In genomic region chr14:85252011-85252410, GRCh38 we compare ENCODE assay signal across 18 cellular contexts.
DNase-seq lines count a peak whose midpoint lies in the region; ATAC-seq and TF ChIP-seq lines count a peak whose summit lies in the region.
"Had no signal": no experiment of that assay in that cellular context is flagged by ENCODE, and none has a peak within 500 bp of the region (broad histone marks: within the 10 kb centered on the region; RNA-seq: fewer than 3 reads in every experiment).

No MANE protein-coding gene starts in this region.

- no peak overlapping the region for H2BK12ac ChIP-seq in H9 (ENCODE audit: insufficient read length, low read depth, low read length)

- H3K27ac Mint-ChIP-seq in H9 = no peak overlapping the region
- H3K27ac Mint-ChIP-seq in activated CD4-positive, alpha-beta memory T cell treated with anti-CD3 and anti-CD28 coated beads, Interleukin-2, amount 10 ng/mL, durations not matched to agents 7 days and 5 days = no peak overlapping the region
- H3K27ac Mint-ChIP-seq: activated naive CD4-positive, alpha-beta T cell treated with anti-CD3 and anti-CD28 coated beads for 36 hours had no signal

- no peak overlapping the region for H2AK5ac ChIP-seq in H9 (ENCODE audit: insufficient read length, low read length)

- H3K14ac ChIP-seq in H9 (ENCODE audit: insufficient read depth, low read length) = no peak overlapping the region

- WGBS in H9 (ENCODE audit: extremely low coverage, insufficient read length, low lambda C conversion rate) = no CpG with 5 or more reads among the region's 1 CpG

- TF ChIP-seq CTCF in fibroblast of villous mesenchyme (IDR thresholded peaks at IDR 0.05; ENCODE audit: insufficient read depth, low read depth, low read length) (no peak), H9 (conservative IDR thresholded peaks at IDR 0.05) (no peak)

- POLR2A ChIA-PET in activated CD4-positive, alpha-beta memory T cell treated with anti-CD3 and anti-CD28 coated beads, Interleukin-2, amount 10 ng/mL, durations not matched to agents 7 days and 5 days (lab: Charles Lee) = no interaction called here

- H3K27me3 ChIP-seq in H9 (ENCODE audit: insufficient read depth, low read length) = no peaks in the 10 kb centered on the region
- no peaks in the 10 kb centered on the region for H3K27me3 ChIP-seq in H7 (ENCODE audit: control insufficient read depth, insufficient read depth, low read length)
- H3K27me3 ChIP-seq: Peyer's patch, sigmoid colon had no signal

- H3K23ac ChIP-seq in H9 (ENCODE audit: insufficient read length, low read depth, low read length) = no peak overlapping the region

- H3K18ac ChIP-seq in H9 (ENCODE audit: insufficient read length, low read depth, low read length) = no peak overlapping the region

- H3K23me2 ChIP-seq in H9 (ENCODE audit: insufficient read length, low read depth, low read length, poor library complexity, severe bottlenecking) = no peaks in the 10 kb centered on the region

- no peak overlapping the region for H3K4me3 Mint-ChIP-seq in H9
- no peak overlapping the region for H3K4me3 Mint-ChIP-seq in activated CD4-positive, alpha-beta memory T cell treated with anti-CD3 and anti-CD28 coated beads, Interleukin-2, amount 10 ng/mL, durations not matched to agents 7 days and 5 days
- H3K4me3 Mint-ChIP-seq: activated naive CD4-positive, alpha-beta T cell treated with anti-CD3 and anti-CD28 coated beads for 36 hours had no signal

- no peak overlapping the region for H2BK120ac ChIP-seq in H9 (ENCODE audit: low read depth, low read length, poor library complexity, severe bottlenecking)

- H3K36me3 ChIP-seq in H7 (replicated peaks; ENCODE audit: control insufficient read depth, insufficient read depth, low read length) = no peaks in the 10 kb centered on the region
- H3K36me3 ChIP-seq: Peyer's patch, sigmoid colon had no signal

- H3K79me2 ChIP-seq in H9 (ENCODE audit: insufficient read depth, low read length) = no peaks in the 10 kb centered on the region

- no peak overlapping the region for H3K56ac ChIP-seq in H9 (ENCODE audit: insufficient read length, low read depth, low read length)

- no peak overlapping the region for H3K4me3 ChIP-seq in fibroblast of villous mesenchyme (ENCODE audit: low read depth, low read length)
- no peak overlapping the region for H3K4me3 ChIP-seq in H7 (ENCODE audit: insufficient read depth, low read depth, low read length)
- H3K4me3 ChIP-seq: K562, Peyer's patch, sigmoid colon had no signal

- no peak overlapping the region for H4K5ac ChIP-seq in H9 (ENCODE audit: insufficient read length, low read depth, low read length)

- no peaks in the 10 kb centered on the region for H3K27me3 Mint-ChIP-seq in H9 (ENCODE audit: low read depth)
- H3K27me3 Mint-ChIP-seq in activated CD4-positive, alpha-beta memory T cell treated with anti-CD3 and anti-CD28 coated beads, Interleukin-2, amount 10 ng/mL, durations not matched to agents 7 days and 5 days = no peaks in the 10 kb centered on the region

- H3K4me2 ChIP-seq in H9 (ENCODE audit: insufficient read depth, insufficient read length, low read length) = no peak overlapping the region

- H4K8ac ChIP-seq in H9 (replicated peaks; ENCODE audit: insufficient read length, low read depth, low read length) = no peak overlapping the region

- H2BK5ac ChIP-seq in H9 (ENCODE audit: insufficient read length, low read length) = no peak overlapping the region

- H3K9ac ChIP-seq in H9 (ENCODE audit: extremely low read depth, insufficient read length, low read length) = no peak overlapping the region

- H3K27ac ChIP-seq in H9 (ENCODE audit: insufficient read length, low read depth, low read length) = no peak overlapping the region
- H3K27ac ChIP-seq: Peyer's patch, sigmoid colon had no signal

- no peak overlapping the region for H4K91ac ChIP-seq in H9 (ENCODE audit: insufficient read length, low read depth, low read length)

- no peak overlapping the region for H2BK20ac ChIP-seq in H9 (ENCODE audit: low read depth, low read length, poor library complexity, severe bottlenecking)

- DNase-seq in AG08395 (ENCODE audit: low spot score) (peak; percentile 37), HT1080 (ENCODE audit: low read depth) (peak; percentile 62), astrocyte of the hippocampus (ENCODE audit: low read depth, low spot score) (peak; percentile 12), fibroblast of villous mesenchyme (ENCODE audit: low read depth) (peak; percentile 42), H9 (no peak), H7 (no peak)
- DNase-seq in activated CD4-positive, alpha-beta memory T cell treated with anti-CD3 and anti-CD28 coated beads, Interleukin-2, amount 10 ng/mL, durations not matched to agents 7 days and 5 days = no peak
- DNase-seq: activated naive CD4-positive, alpha-beta T cell treated with anti-CD3 and anti-CD28 coated beads for 36 hours; cerebellar nuclear complex; mesenchymal stem cell; NCI-H1417; NCI-H524; Peyer's patch; sigmoid colon; stimulated activated CD4-positive, alpha-beta T cell treated with anti-CD3 and anti-CD28 coated beads, Interleukin-4, amount 100 ng/mL, for 24 hours had no signal

- no peaks in the 10 kb centered on the region for H3K79me1 ChIP-seq in H9 (ENCODE audit: insufficient read depth, low read depth, low read length, poor library complexity, severe bottlenecking)

- H4K20me1 ChIP-seq in H9 (ENCODE audit: control insufficient read depth, insufficient read depth, insufficient read length) = no peaks in the 10 kb centered on the region

- no peaks in the 10 kb centered on the region for H3K9me3 ChIP-seq in H9 (ENCODE audit: control insufficient read depth, low read depth, low read length)
- H3K9me3 ChIP-seq: Peyer's patch had no signal

- H3K36me3 Mint-ChIP-seq in H9 (ENCODE audit: insufficient read depth in 1 of 3, low read depth in 3 of 3) = no peaks in the 10 kb centered on the region
- no peaks in the 10 kb centered on the region for H3K36me3 Mint-ChIP-seq in activated CD4-positive, alpha-beta memory T cell treated with anti-CD3 and anti-CD28 coated beads, Interleukin-2, amount 10 ng/mL, durations not matched to agents 7 days and 5 days (ENCODE audit: low read depth)

- H3K4me1 Mint-ChIP-seq in H9 = peaks cover 23 to 26% of the 10 kb centered on the region in 2 experiments
- no peaks in the 10 kb centered on the region for H3K4me1 Mint-ChIP-seq in activated CD4-positive, alpha-beta memory T cell treated with anti-CD3 and anti-CD28 coated beads, Interleukin-2, amount 10 ng/mL, durations not matched to agents 7 days and 5 days

- no peak overlapping the region for H2BK15ac ChIP-seq in H9 (ENCODE audit: low read depth, low read length)

- CTCF ChIA-PET in activated CD4-positive, alpha-beta memory T cell treated with anti-CD3 and anti-CD28 coated beads, Interleukin-2, amount 10 ng/mL, durations not matched to agents 7 days and 5 days (lab: Charles Lee) = interaction anchor here (0.6 kb wide), 1 partner anchor 9 kb away, joined by 3 read pairs; no protein-coding TSS in a partner anchor

- H3K9me3 Mint-ChIP-seq in H9 = no peaks in the 10 kb centered on the region; a peak in 1 of 5 replicates
- peaks cover 6% of the 10 kb centered on the region for H3K9me3 Mint-ChIP-seq in activated CD4-positive, alpha-beta memory T cell treated with anti-CD3 and anti-CD28 coated beads, Interleukin-2, amount 10 ng/mL, durations not matched to agents 7 days and 5 days

- H2AFZ ChIP-seq in H9 (ENCODE audit: low read length) = no peak overlapping the region

- H3K4ac ChIP-seq in H9 (ENCODE audit: low read depth, low read length) = no peak overlapping the region

- peaks cover 3% of the 10 kb centered on the region; the same call in 1 of the 2 replicates for H3K4me1 ChIP-seq in H9 (ENCODE audit: insufficient read depth, low read length)
- H3K4me1 ChIP-seq: Peyer's patch, sigmoid colon had no signal

- H3T11ph ChIP-seq in H9 (ENCODE audit: low read length) = no peak overlapping the region

- ATAC-seq in GM19395 (IDR thresholded peaks at IDR 0.05; ENCODE audit: unreplicated experiment) = no peak
- ATAC-seq: activated CD4-positive, CD25-positive, alpha-beta regulatory T cell treated with anti-CD3 and anti-CD28 coated beads, Interleukin-2, amount 50 U/mL, for 24 hours; K562 had no signal

Comparison
In these comparisons a context has a peak if more than half of its experiments do, and no peak if none do; other contexts are left out.
1. DNase-seq: peak in AG08395 (single experiment), HT1080 (single experiment), astrocyte of the hippocampus (single experiment) and fibroblast of villous mesenchyme (single experiment); none in H9 (single experiment), H7 (single experiment) and activated CD4-positive, alpha-beta memory T cell treated with anti-CD3 and anti-CD28 coated beads, Interleukin-2, amount 10 ng/mL, durations not matched to agents 7 days and 5 days (single experiment).